24 cellular contexts compared by ENCODE assay signal in genomic region chr1:94428441-94428840, GRCh38.
"Had no signal": no experiment of that assay in that cellular context is flagged by ENCODE, and none has a peak within 500 bp of the region (broad histone marks: within the 10 kb centered on the region; RNA-seq: fewer than 3 reads in every experiment).

No MANE protein-coding gene starts in this region.

- DNase-seq: cortex of kidney; dorsolateral prefrontal cortex; effector CD8-positive, alpha-beta T cell; foreskin melanocyte; heart left ventricle; hypothalamus; islet precursor cell; lower lobe of right lung; occipital lobe; pancreas; retina; stimulated activated CD4-positive, alpha-beta T cell treated with anti-CD3 and anti-CD28 coated beads, Interleukin-2, amount 100 ng/mL, for 24 hours; stimulated activated CD4-positive, alpha-beta T cell treated with anti-CD3 and anti-CD28 coated beads, Interleukin-4, amount 100 ng/mL, for 4 hours; stimulated activated naive B cell treated with anti-CD40 and anti-IgM and Interleukin-4, amounts not matched to agents 10 μg/mL and 1 μg/mL and 100 μg/mL, for 72 hours; stimulated activated naive CD8-positive, alpha-beta T cell treated with anti-CD3 and anti-CD28 coated beads, Interleukin-15, amount 100 ng/mL, for 72 hours; substantia nigra; trophoblast cell had no signal

- H3K36me3 ChIP-seq: heart left ventricle, lower lobe of right lung, pancreas, prostate gland, thoracic aorta had no signal

- H3K27ac Mint-ChIP-seq: memory B cell; mesothelial cell of epicardium; natural killer cell treated with Interleukin-12 subunit alpha and Interleukin-12 subunit beta and Interleukin-15 and Interleukin-18, amount 100 ng/mL, for 72 hours; stimulated activated naive B cell treated with anti-CD40 and anti-IgM and Interleukin-4, amounts not matched to agents 10 μg/mL and 1 μg/mL and 100 μg/mL, for 72 hours; stimulated activated naive CD8-positive, alpha-beta T cell treated with anti-CD3 and anti-CD28 coated beads, Interleukin-15, amount 100 ng/mL, for 72 hours had no signal

- H3K4me3 Mint-ChIP-seq: memory B cell; mesothelial cell of epicardium; natural killer cell treated with Interleukin-12 subunit alpha and Interleukin-12 subunit beta and Interleukin-15 and Interleukin-18, amount 100 ng/mL, for 72 hours; stimulated activated naive B cell treated with anti-CD40 and anti-IgM and Interleukin-4, amounts not matched to agents 10 μg/mL and 1 μg/mL and 100 μg/mL, for 72 hours; stimulated activated naive CD8-positive, alpha-beta T cell treated with anti-CD3 and anti-CD28 coated beads, Interleukin-15, amount 100 ng/mL, for 72 hours had no signal

- H3K27me3 ChIP-seq: dorsolateral prefrontal cortex, heart left ventricle, pancreas had no signal

- H3K27me3 Mint-ChIP-seq: memory B cell; natural killer cell treated with Interleukin-12 subunit alpha and Interleukin-12 subunit beta and Interleukin-15 and Interleukin-18, amount 100 ng/mL, for 72 hours; stimulated activated naive B cell treated with anti-CD40 and anti-IgM and Interleukin-4, amounts not matched to agents 10 μg/mL and 1 μg/mL and 100 μg/mL, for 72 hours; stimulated activated naive CD8-positive, alpha-beta T cell treated with anti-CD3 and anti-CD28 coated beads, Interleukin-15, amount 100 ng/mL, for 72 hours had no signal

- H3K4me3 ChIP-seq: dorsolateral prefrontal cortex, heart left ventricle, lower lobe of right lung, pancreas, prostate gland, thoracic aorta had no signal

- H3K4me1 ChIP-seq: prostate gland had no signal

- H3K9me3 Mint-ChIP-seq: natural killer cell treated with Interleukin-12 subunit alpha and Interleukin-12 subunit beta and Interleukin-15 and Interleukin-18, amount 100 ng/mL, for 72 hours; stimulated activated naive CD8-positive, alpha-beta T cell treated with anti-CD3 and anti-CD28 coated beads, Interleukin-15, amount 100 ng/mL, for 72 hours had no signal

- H3K36me3 Mint-ChIP-seq: natural killer cell treated with Interleukin-12 subunit alpha and Interleukin-12 subunit beta and Interleukin-15 and Interleukin-18, amount 100 ng/mL, for 72 hours had no signal

- H3K27ac ChIP-seq: dorsolateral prefrontal cortex, heart left ventricle, lower lobe of right lung, prostate gland, thoracic aorta had no signal

- ATAC-seq: heart left ventricle; left lobe of liver; lower lobe of right lung; natural killer cell treated with Interleukin-12 subunit alpha and Interleukin-12 subunit beta and Interleukin-15 and Interleukin-18, amount 100 ng/mL, for 72 hours; pancreas; sciatic nerve; stimulated activated naive B cell treated with anti-CD40 and anti-IgM and Interleukin-4, amounts not matched to agents 10 μg/mL and 1 μg/mL and 100 μg/mL, for 72 hours; stimulated activated naive CD8-positive, alpha-beta T cell treated with anti-CD3 and anti-CD28 coated beads, Interleukin-15, amount 100 ng/mL, for 72 hours had no signal

- H3K9me3 ChIP-seq: heart left ventricle, lower lobe of right lung, pancreas, prostate gland, thoracic aorta had no signal
